Comparison of ENCODE assay signal across 10 cellular contexts in the genomic region with DNA sequence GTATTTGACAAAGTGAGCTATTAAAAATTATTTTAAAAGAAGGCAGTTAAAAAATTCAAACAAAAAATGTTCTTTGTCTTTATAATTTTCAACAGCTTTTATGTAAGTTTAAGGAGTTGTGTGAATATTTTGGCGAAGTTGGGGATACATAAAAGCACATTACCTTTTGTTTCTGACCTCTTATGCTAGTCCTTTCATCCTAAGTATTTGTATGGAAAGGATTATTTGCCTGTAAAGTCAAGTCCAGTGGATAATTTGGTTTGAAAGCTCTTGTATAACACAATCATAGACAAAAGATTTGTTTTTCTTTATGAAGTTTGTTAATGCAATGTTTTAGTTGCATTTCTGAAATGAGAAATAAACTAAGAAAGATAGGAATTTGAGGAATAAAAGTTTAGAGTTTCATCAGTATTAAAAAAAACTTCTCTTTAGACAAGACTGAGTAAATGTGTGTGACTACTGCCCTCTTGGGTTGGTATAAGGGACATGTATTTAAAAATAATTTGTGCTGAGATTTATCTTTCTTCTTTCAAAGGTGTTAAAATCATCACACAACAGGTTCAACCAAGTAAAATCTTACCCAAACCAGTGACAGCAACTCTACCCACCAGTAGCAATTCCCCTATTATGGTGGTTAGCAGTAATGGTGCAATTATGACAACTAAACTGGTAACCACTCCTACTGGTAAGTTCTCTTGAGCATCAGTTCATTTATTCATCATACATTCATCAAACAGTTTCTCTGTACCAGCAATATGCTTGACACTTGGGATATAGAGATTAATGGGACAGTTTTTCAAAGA.
DNase-seq lines count a peak whose midpoint lies in the region; ATAC-seq and TF ChIP-seq lines count a peak whose summit lies in the region.
"Had no signal": no experiment of that assay in that cellular context is flagged by ENCODE, and none has a peak within 500 bp of the region (broad histone marks: within the 10 kb centered on the region; RNA-seq: fewer than 3 reads in every experiment).

No MANE protein-coding gene starts in this region.

- H3K27me3 ChIP-seq in AG04450 (ENCODE audit: control insufficient read depth, insufficient read depth, low read length): no peaks in the 10 kb centered on the region
- H3K27me3 ChIP-seq in GM23248 (replicated peaks; ENCODE audit: insufficient read depth): no peaks in the 10 kb centered on the region

- no peaks in the 10 kb centered on the region for H3K27me3 Mint-ChIP-seq in T-helper 17 cell
- no peaks in the 10 kb centered on the region for H3K27me3 Mint-ChIP-seq in glutamatergic neuron (ENCODE audit: unreplicated experiment)
- no peaks in the 10 kb centered on the region for H3K27me3 Mint-ChIP-seq in T-helper 2 cell treated with Interferon-gamma antibody and Interleukin-4, amounts not matched to agents 5 μg/mL and 100 μg/mL, for 36 hours (ENCODE audit: low read depth)

- H3K9me2 ChIP-seq in GM23248 (ENCODE audit: insufficient read depth): no peaks in the 10 kb centered on the region

- H3K36me3 ChIP-seq in GM23248 (ENCODE audit: low read depth): peaks cover 24% of the 10 kb centered on the region

- no peak overlapping the region for H2AFZ ChIP-seq in GM23248

- 55 to 56% methylated on average over 1 of the region's 1 CpG for whole genome bisulfite sequencing in GM23248 (ENCODE audit: low coverage in 1 of 2, low lambda C conversion rate in 2 of 2, missing lambda C conversion rate in 2 of 2), 2 experiments

- peaks cover 5% of the 10 kb centered on the region; the same call in 1 of the 2 replicates for H3K4me1 ChIP-seq in GM23248 (ENCODE audit: insufficient read depth)

- ATAC-seq in T-helper 17 cell: no peak
- ATAC-seq in HG03439 (IDR thresholded peaks at IDR 0.05; ENCODE audit: unreplicated experiment): no peak

- peak overlapping the region; percentile 14 for H3K27ac Mint-ChIP-seq in T-helper 17 cell
- no peak overlapping the region for H3K27ac Mint-ChIP-seq in glutamatergic neuron (ENCODE audit: unreplicated experiment)
- no peak overlapping the region for H3K27ac Mint-ChIP-seq in T-helper 2 cell treated with Interferon-gamma antibody and Interleukin-4, amounts not matched to agents 5 μg/mL and 100 μg/mL, for 36 hours

- no peaks in the 10 kb centered on the region for H3K9me3 Mint-ChIP-seq in glutamatergic neuron (ENCODE audit: unreplicated experiment)
- H3K9me3 Mint-ChIP-seq in T-helper 2 cell treated with Interferon-gamma antibody and Interleukin-4, amounts not matched to agents 5 μg/mL and 100 μg/mL, for 36 hours: no peaks in the 10 kb centered on the region

- POLR2A ChIA-PET in AG04450 (lab: Yijun Ruan, JAX): no interaction called here

- in situ Hi-C loops in GM23248 (cut with MboI): loop anchor here (25.0 kb wide), 1 partner anchor 626 kb away; no protein-coding TSS in a partner anchor

- H3K36me3 Mint-ChIP-seq in T-helper 17 cell (ENCODE audit: low read depth) (peaks cover 2% of the 10 kb centered on the region), glutamatergic neuron (ENCODE audit: unreplicated experiment) (peaks cover 5% of the 10 kb centered on the region)
- peaks cover 12% of the 10 kb centered on the region for H3K36me3 Mint-ChIP-seq in T-helper 2 cell treated with Interferon-gamma antibody and Interleukin-4, amounts not matched to agents 5 μg/mL and 100 μg/mL, for 36 hours (ENCODE audit: low read depth)

- H3K9ac ChIP-seq in GM23248: 0 out of 2 replicates have a peak overlapping the region, but pooled peaks have one; percentile 0

- H3K4me3 ChIP-seq in AG04450 (ENCODE audit: low read depth, low read length) (no peak overlapping the region), GM23248 (no peak overlapping the region)

- no peaks in the 10 kb centered on the region for H4K20me1 ChIP-seq in GM23248 (ENCODE audit: insufficient read depth)

- TF ChIP-seq CTCF in AG04450 (IDR thresholded peaks at IDR 0.05; ENCODE audit: low read depth, low read length) (peak; percentile 52), glutamatergic neuron (IDR thresholded peaks at IDR 0.05; ENCODE audit: partially characterized antibody, unreplicated experiment) (peak; percentile 28)

- H3K4me1 Mint-ChIP-seq in T-helper 17 cell (peaks cover 2% of the 10 kb centered on the region), glutamatergic neuron (ENCODE audit: low read depth, unreplicated experiment) (no peaks in the 10 kb centered on the region)
- H3K4me1 Mint-ChIP-seq in T-helper 2 cell treated with Interferon-gamma antibody and Interleukin-4, amounts not matched to agents 5 μg/mL and 100 μg/mL, for 36 hours (ENCODE audit: low read depth): peaks cover 2% of the 10 kb centered on the region

- H3K4me3 Mint-ChIP-seq in T-helper 17 cell (no peak overlapping the region), glutamatergic neuron (ENCODE audit: unreplicated experiment) (no peak overlapping the region)
- H3K4me3 Mint-ChIP-seq in T-helper 2 cell treated with Interferon-gamma antibody and Interleukin-4, amounts not matched to agents 5 μg/mL and 100 μg/mL, for 36 hours: no peak overlapping the region

- no peaks in the 10 kb centered on the region for H3F3A ChIP-seq in GM23248 (ENCODE audit: insufficient read depth)

- no peak overlapping the region for H3K4me2 ChIP-seq in GM23248 (ENCODE audit: unreplicated experiment)

- H3K79me2 ChIP-seq in GM23248 (ENCODE audit: insufficient read depth): no peaks in the 10 kb centered on the region

- H3K9me3 ChIP-seq in AG04450 (ENCODE audit: control insufficient read depth, insufficient read depth, low read length): no peaks in the 10 kb centered on the region
- no peaks in the 10 kb centered on the region for H3K9me3 ChIP-seq in GM23248 (ENCODE audit: low read depth)
- H3K9me3 ChIP-seq in T-helper 17 cell (ENCODE audit: control insufficient read depth, low read length, poor library complexity, severe bottlenecking): no peaks in the 10 kb centered on the region

- DNase-seq in AG04450 (ENCODE audit: low read depth, low spot score): peak; percentile 18
- DNase-seq in GM23248: peak; percentile 62
- no peak for DNase-seq in T-helper 17 cell
- DNase-seq in glutamatergic neuron: no peak
- no peak for DNase-seq in cortex of kidney (lab: John Stamatoyannopoulos, UW)
- no peak for DNase-seq in T-helper 2 cell treated with Interferon-gamma antibody and Interleukin-4, amounts not matched to agents 5 μg/mL and 100 μg/mL, for 36 hours (ENCODE audit: low spot score)
- DNase-seq in cerebellum (ENCODE audit: low spot score): no peak
- DNase-seq: amygdala, NCI-H2029 treated with DMSO at 0.1 percent for 48 hours had no signal

- H3K27ac ChIP-seq in AG04450 (ENCODE audit: low read depth, low read length): no peak overlapping the region
- no peak overlapping the region for H3K27ac ChIP-seq in GM23248

- CTCF ChIA-PET in AG04450 (lab: Charles Lee): interaction anchor here (0.7 to 4.0 kb wide), 21 partner anchors 8 to 610 kb away, joined by 3 to 41 read pairs (median 4); no protein-coding TSS in a partner anchor

Comparison
In these comparisons a context has a peak if more than half of its experiments do, and no peak if none do; other contexts are left out.
1. DNase-seq: peak in AG04450 (single experiment) and GM23248 (single experiment); none in T-helper 17 cell (0 of 3), glutamatergic neuron (single experiment), cortex of kidney (single experiment), T-helper 2 cell treated with Interferon-gamma antibody and Interleukin-4, amounts not matched to agents 5 μg/mL and 100 μg/mL, for 36 hours (single experiment) and cerebellum (single experiment).